ENCODE assay signal across 29 cellular contexts in genomic region chr9:638152-638551, GRCh38.
A peak's percentile ranks its signal among the peaks of the same experiment; 100 is the strongest.
DNase-seq lines count a peak whose midpoint lies in the region; ATAC-seq and TF ChIP-seq lines count a peak whose summit lies in the region.
"Had no signal": no experiment of that assay in that cellular context is flagged by ENCODE, and none has a peak within 500 bp of the region (broad histone marks: within the 10 kb centered on the region; RNA-seq: fewer than 3 reads in every experiment).

No MANE protein-coding gene starts in this region.

- peaks cover 62% of the 10 kb centered on the region for H3K4me1 ChIP-seq in left ventricle myocardium inferior

- intact Hi-C loops in activated CD4-positive, alpha-beta T cell treated with anti-CD3 and anti-CD28 coated beads for 36 hours (cut with DNase I, micrococcal nuclease): no loop called here
- intact Hi-C loops in left ventricle myocardium inferior (cut with micrococcal nuclease): no loop called here
- intact Hi-C loops in cardiac septum (cut with DNase I): no loop called here
- intact Hi-C loops in activated T-helper 1 cell treated with anti-CD3 and anti-CD28 coated beads, Interleukin-12 subunit alpha, Interleukin-12 subunit beta, Interleukin-2, Interleukin-4 antibody, amounts not matched to agents 30 ng/mL and 10 ng/mL and 1 ng/mL, durations not matched to agents 14 hours and 24 hours and 36 hours (cut with micrococcal nuclease): no loop called here

- no peaks in the 10 kb centered on the region for H3K27me3 Mint-ChIP-seq in activated CD4-positive, alpha-beta T cell treated with anti-CD3 and anti-CD28 coated beads for 36 hours
- H3K27me3 Mint-ChIP-seq in effector memory CD8-positive, alpha-beta T cell: no peaks in the 10 kb centered on the region
- H3K27me3 Mint-ChIP-seq in activated T-helper 1 cell treated with anti-CD3 and anti-CD28 coated beads, Interleukin-12 subunit alpha, Interleukin-12 subunit beta, Interleukin-2, Interleukin-4 antibody, amounts not matched to agents 30 ng/mL and 10 ng/mL and 1 ng/mL, durations not matched to agents 14 hours and 24 hours and 36 hours (ENCODE audit: insufficient read depth): peaks cover 1% of the 10 kb centered on the region
- H3K27me3 Mint-ChIP-seq: activated CD4-positive, alpha-beta T cell treated with anti-CD3 and anti-CD28 coated beads, Interleukin-2, amount 10 ng/mL, durations not matched to agents 7 days and 5 days; naive B cell; type B pancreatic cell had no signal

- DNase-seq in activated CD4-positive, alpha-beta T cell treated with anti-CD3 and anti-CD28 coated beads for 36 hours: peak; percentile 13
- no peak for DNase-seq in activated CD4-positive, alpha-beta T cell treated with anti-CD3 and anti-CD28 coated beads for 4 hours
- DNase-seq in left ventricle myocardium inferior (no peak), cardiac septum (ENCODE audit: low spot score) (no peak), MG63 (no peak)
- DNase-seq in effector memory CD8-positive, alpha-beta T cell: no peak
- DNase-seq in activated T-helper 1 cell treated with anti-CD3 and anti-CD28 coated beads, Interleukin-12 subunit alpha, Interleukin-12 subunit beta, Interleukin-2, Interleukin-4 antibody, amounts not matched to agents 30 ng/mL and 10 ng/mL and 1 ng/mL, durations not matched to agents 14 hours and 24 hours and 36 hours (ENCODE audit: low spot score): no peak
- DNase-seq: 8988T; activated CD4-positive, alpha-beta T cell treated with anti-CD3 and anti-CD28 coated beads, Interleukin-2, amount 10 ng/mL, durations not matched to agents 7 days and 5 days; activated CD8-positive, alpha-beta memory T cell treated with anti-CD3 and anti-CD28 coated beads, Interleukin-2, amount 50 U/mL, for 48 hours; central memory CD4-positive, alpha-beta T cell; COR-L47; cortex of kidney; glutamatergic neuron; HCEC 1CT; midbrain; naive B cell; NCI-H1092; NCI-H1694 treated with DMSO at 0.1 percent for 48 hours; NCI-H446 treated with DMSO at 0.1 percent for 48 hours; NCI-H774; nucleus accumbens; psoas muscle; SIG-M5; stimulated activated CD4-positive, alpha-beta T cell treated with anti-CD3 and anti-CD28 coated beads, Interleukin-4, amount 100 ng/mL, for 1 hour had no signal

- ATAC-seq in activated CD4-positive, alpha-beta T cell treated with anti-CD3 and anti-CD28 coated beads for 36 hours: peak; percentile 80
- ATAC-seq in effector memory CD8-positive, alpha-beta T cell (replicated peaks): peak; percentile 35
- ATAC-seq in HG03108 (IDR thresholded peaks at IDR 0.05; ENCODE audit: unreplicated experiment): no peak
- ATAC-seq: HepG2, psoas muscle had no signal

- H3K4me3 ChIP-seq in left ventricle myocardium inferior (no peak overlapping the region), MG63 (no peak overlapping the region)
- H3K4me3 ChIP-seq: psoas muscle had no signal

- H3K9me3 ChIP-seq in left ventricle myocardium inferior (replicated peaks) (peaks cover 8% of the 10 kb centered on the region), MG63 (peaks cover 9% of the 10 kb centered on the region)
- H3K9me3 ChIP-seq: psoas muscle had no signal

- H3K9me3 Mint-ChIP-seq in activated CD4-positive, alpha-beta T cell treated with anti-CD3 and anti-CD28 coated beads for 36 hours (ENCODE audit: low read depth): no peaks in the 10 kb centered on the region
- H3K9me3 Mint-ChIP-seq in effector memory CD8-positive, alpha-beta T cell: no peaks in the 10 kb centered on the region
- H3K9me3 Mint-ChIP-seq in activated T-helper 1 cell treated with anti-CD3 and anti-CD28 coated beads, Interleukin-12 subunit alpha, Interleukin-12 subunit beta, Interleukin-2, Interleukin-4 antibody, amounts not matched to agents 30 ng/mL and 10 ng/mL and 1 ng/mL, durations not matched to agents 14 hours and 24 hours and 36 hours: no peaks in the 10 kb centered on the region

- POLR2A ChIA-PET in activated CD4-positive, alpha-beta T cell treated with anti-CD3 and anti-CD28 coated beads for 36 hours (lab: Charles Lee): no interaction called here

- peaks cover 3% of the 10 kb centered on the region for H3K36me3 ChIP-seq in left ventricle myocardium inferior
- peaks cover 60% of the 10 kb centered on the region for H3K36me3 ChIP-seq in MG63

- H3K27ac ChIP-seq in left ventricle myocardium inferior (replicated peaks): peak overlapping the region; percentile 43
- H3K27ac ChIP-seq: C4-2B, psoas muscle had no signal

- no peak overlapping the region for H3K27ac Mint-ChIP-seq in activated CD4-positive, alpha-beta T cell treated with anti-CD3 and anti-CD28 coated beads for 36 hours
- no peak overlapping the region for H3K27ac Mint-ChIP-seq in effector memory CD8-positive, alpha-beta T cell
- no peak overlapping the region for H3K27ac Mint-ChIP-seq in activated T-helper 1 cell treated with anti-CD3 and anti-CD28 coated beads, Interleukin-12 subunit alpha, Interleukin-12 subunit beta, Interleukin-2, Interleukin-4 antibody, amounts not matched to agents 30 ng/mL and 10 ng/mL and 1 ng/mL, durations not matched to agents 14 hours and 24 hours and 36 hours
- H3K27ac Mint-ChIP-seq: activated CD4-positive, alpha-beta T cell treated with anti-CD3 and anti-CD28 coated beads, Interleukin-2, amount 10 ng/mL, durations not matched to agents 7 days and 5 days; naive B cell had no signal

- CTCF ChIA-PET in activated CD4-positive, alpha-beta T cell treated with anti-CD3 and anti-CD28 coated beads for 36 hours (lab: Charles Lee): interaction anchor here (1.0 to 1.2 kb wide), 3 partner anchors 10 to 12 kb away, joined by 3 to 4 read pairs (median 3); no protein-coding TSS in a partner anchor

- no peaks in the 10 kb centered on the region for H3K27me3 ChIP-seq in left ventricle myocardium inferior (ENCODE audit: low read depth)
- no peaks in the 10 kb centered on the region for H3K27me3 ChIP-seq in MG63

- H3K36me3 Mint-ChIP-seq in activated CD4-positive, alpha-beta T cell treated with anti-CD3 and anti-CD28 coated beads for 36 hours (ENCODE audit: low read depth): no peaks in the 10 kb centered on the region
- H3K36me3 Mint-ChIP-seq in effector memory CD8-positive, alpha-beta T cell (ENCODE audit: insufficient read depth): no peaks in the 10 kb centered on the region
- H3K36me3 Mint-ChIP-seq in activated T-helper 1 cell treated with anti-CD3 and anti-CD28 coated beads, Interleukin-12 subunit alpha, Interleukin-12 subunit beta, Interleukin-2, Interleukin-4 antibody, amounts not matched to agents 30 ng/mL and 10 ng/mL and 1 ng/mL, durations not matched to agents 14 hours and 24 hours and 36 hours (ENCODE audit: low read depth): no peaks in the 10 kb centered on the region

- TF ChIP-seq CTCF in left ventricle myocardium inferior (IDR thresholded peaks at IDR 0.05; ENCODE audit: borderline replicate concordance): no peak

- H3K4me3 Mint-ChIP-seq in activated CD4-positive, alpha-beta T cell treated with anti-CD3 and anti-CD28 coated beads for 36 hours: no peak overlapping the region
- H3K4me3 Mint-ChIP-seq in effector memory CD8-positive, alpha-beta T cell: no peak overlapping the region
- H3K4me3 Mint-ChIP-seq in activated T-helper 1 cell treated with anti-CD3 and anti-CD28 coated beads, Interleukin-12 subunit alpha, Interleukin-12 subunit beta, Interleukin-2, Interleukin-4 antibody, amounts not matched to agents 30 ng/mL and 10 ng/mL and 1 ng/mL, durations not matched to agents 14 hours and 24 hours and 36 hours: no peak overlapping the region
- H3K4me3 Mint-ChIP-seq: activated CD4-positive, alpha-beta T cell treated with anti-CD3 and anti-CD28 coated beads, Interleukin-2, amount 10 ng/mL, durations not matched to agents 7 days and 5 days; naive B cell; type B pancreatic cell had no signal

- H3K4me1 Mint-ChIP-seq in activated CD4-positive, alpha-beta T cell treated with anti-CD3 and anti-CD28 coated beads for 36 hours: peaks cover 9% of the 10 kb centered on the region
- H3K4me1 Mint-ChIP-seq in effector memory CD8-positive, alpha-beta T cell (ENCODE audit: low read depth in 2 of 2): no peaks in the 10 kb centered on the region
- no peaks in the 10 kb centered on the region for H3K4me1 Mint-ChIP-seq in activated T-helper 1 cell treated with anti-CD3 and anti-CD28 coated beads, Interleukin-12 subunit alpha, Interleukin-12 subunit beta, Interleukin-2, Interleukin-4 antibody, amounts not matched to agents 30 ng/mL and 10 ng/mL and 1 ng/mL, durations not matched to agents 14 hours and 24 hours and 36 hours (ENCODE audit: low read depth)
